In genomic region chr3:50242371-50242770, GRCh38 we compare ENCODE assay signal across 9 cellular contexts. TPM values are rescaled to one million over a fixed set of nuclear protein-coding genes. Genes with fewer than 3 reads are reported as not detected.
DNase-seq lines count a peak whose midpoint lies in the region; ATAC-seq and TF ChIP-seq lines count a peak whose summit lies in the region.
"Had no signal": no experiment of that assay in that cellular context is flagged by ENCODE, and none has a peak within 500 bp of the region (broad histone marks: within the 10 kb centered on the region; RNA-seq: fewer than 3 reads in every experiment).

No MANE protein-coding gene starts in this region.

- H3F3A ChIP-seq in Loucy (ENCODE audit: low read depth): peaks cover 3% of the 10 kb centered on the region; the same call in 1 of the 2 replicates

- H3K27me3 ChIP-seq in BLaER1: no peaks in the 10 kb centered on the region
- H3K27me3 ChIP-seq in Loucy (ENCODE audit: insufficient read depth, low read length, poor library complexity, severe bottlenecking): no peaks in the 10 kb centered on the region

- peaks cover 93% of the 10 kb centered on the region for H3K4me1 ChIP-seq in BLaER1
- peaks cover 62% of the 10 kb centered on the region for H3K4me1 ChIP-seq in Loucy (ENCODE audit: insufficient read depth, low read length, poor library complexity, severe bottlenecking)

- no peak overlapping the region for H2AFZ ChIP-seq in Loucy (ENCODE audit: low read length)

- peak overlapping the region; percentile 97 for H3K27ac Mint-ChIP-seq in dendritic cell treated with granulocyte-macrophage colony-stimulating factor and Interleukin-4, amounts not matched to agents 40 ng/mL and 50 ng/mL, for 4 days
- H3K27ac Mint-ChIP-seq in neural crest cell (ENCODE audit: unreplicated experiment): peak overlapping the region; percentile 71

- H3K4me2 ChIP-seq in BLaER1 (peak overlapping the region; percentile 93), Loucy (ENCODE audit: low read depth, low read length, poor library complexity, severe bottlenecking) (peak overlapping the region; percentile 99)

- no peaks in the 10 kb centered on the region for H3K9me3 Mint-ChIP-seq in dendritic cell treated with granulocyte-macrophage colony-stimulating factor and Interleukin-4, amounts not matched to agents 40 ng/mL and 50 ng/mL, for 4 days
- no peaks in the 10 kb centered on the region for H3K9me3 Mint-ChIP-seq in neural crest cell

- intact Hi-C loops in dendritic cell treated with granulocyte-macrophage colony-stimulating factor and Interleukin-4, amounts not matched to agents 40 ng/mL and 50 ng/mL, for 4 days (cut with micrococcal nuclease): no loop called here

- H3K4me1 Mint-ChIP-seq in dendritic cell treated with granulocyte-macrophage colony-stimulating factor and Interleukin-4, amounts not matched to agents 40 ng/mL and 50 ng/mL, for 4 days (ENCODE audit: low read depth): peaks cover 88% of the 10 kb centered on the region
- H3K4me1 Mint-ChIP-seq in neural crest cell: peaks cover 82% of the 10 kb centered on the region

- DNase-seq in neural crest cell (ENCODE audit: low read depth, low spot score) (no peak), OCI-M2 (lab: John Stamatoyannopoulos, UW; ENCODE audit: unreplicated experiment) (no peak)
- DNase-seq: EL had no signal

- ATAC-seq in HG02885 (IDR thresholded peaks at IDR 0.05; ENCODE audit: poor library complexity, unreplicated experiment): no peak
- no peak for ATAC-seq in GM21786 (IDR thresholded peaks at IDR 0.05; ENCODE audit: unreplicated experiment)
- no peak for ATAC-seq in GM21515 (IDR thresholded peaks at IDR 0.05; ENCODE audit: unreplicated experiment)

- H3K4me3 ChIP-seq in BLaER1 (peak overlapping the region; percentile 45; the same call in 1 of the 2 replicates), Loucy (ENCODE audit: low read length, poor library complexity, severe bottlenecking) (peak overlapping the region; percentile 51)

- H3K9ac ChIP-seq in BLaER1 (peak overlapping the region; percentile 74), Loucy (ENCODE audit: low read depth, low read length, poor library complexity, severe bottlenecking) (peak overlapping the region; percentile 56)

- H3K9me3 ChIP-seq in BLaER1 (no peaks in the 10 kb centered on the region), Loucy (ENCODE audit: insufficient read depth, low read depth, low read length) (no peaks in the 10 kb centered on the region)

- peaks cover 92% of the 10 kb centered on the region for H3K36me3 Mint-ChIP-seq in dendritic cell treated with granulocyte-macrophage colony-stimulating factor and Interleukin-4, amounts not matched to agents 40 ng/mL and 50 ng/mL, for 4 days (ENCODE audit: low read depth)
- H3K36me3 Mint-ChIP-seq in neural crest cell (ENCODE audit: low read depth): no peaks in the 10 kb centered on the region

- peaks cover 84% of the 10 kb centered on the region for H4K20me1 ChIP-seq in BLaER1
- peaks cover 90% of the 10 kb centered on the region for H4K20me1 ChIP-seq in Loucy (ENCODE audit: insufficient read depth, low read length, poor library complexity, severe bottlenecking)

- peak overlapping the region; percentile 92 for H3K27ac ChIP-seq in BLaER1

- peak overlapping the region; percentile 80 for H3K4me3 Mint-ChIP-seq in dendritic cell treated with granulocyte-macrophage colony-stimulating factor and Interleukin-4, amounts not matched to agents 40 ng/mL and 50 ng/mL, for 4 days
- H3K4me3 Mint-ChIP-seq in neural crest cell: peak overlapping the region; percentile 68

- H3K36me3 ChIP-seq in BLaER1 (peaks cover 36% of the 10 kb centered on the region), Loucy (ENCODE audit: insufficient read depth, low read length) (peaks cover 12% of the 10 kb centered on the region; the same call in 1 of the 2 replicates)

- peaks cover 96% of the 10 kb centered on the region for H3K79me2 ChIP-seq in Loucy (ENCODE audit: insufficient read depth, low read length)

- no peaks in the 10 kb centered on the region for H3K9me2 ChIP-seq in Loucy (replicated peaks; ENCODE audit: low read depth, low read length)

- no peak for TF ChIP-seq CTCF in Loucy (conservative IDR thresholded peaks at IDR 0.05; ENCODE audit: low read length)
- no peak for TF ChIP-seq CTCF in neural crest cell (conservative IDR thresholded peaks at IDR 0.05)

- H3K27me3 Mint-ChIP-seq in dendritic cell treated with granulocyte-macrophage colony-stimulating factor and Interleukin-4, amounts not matched to agents 40 ng/mL and 50 ng/mL, for 4 days: no peaks in the 10 kb centered on the region
- no peaks in the 10 kb centered on the region for H3K27me3 Mint-ChIP-seq in neural crest cell (ENCODE audit: low read depth)

RNA-seq across cellular contexts. Expression of gene GNAI2, which starts 6.4 kb away (rescaled TPM):
- 176 and 190 TPM in 2 replicates for total RNA-seq in neural crest cell

RNA-seq across cellular contexts. Expression of gene SEMA3B, which starts 26.6 kb away (rescaled TPM):
- 2.3 and 2.9 TPM in 2 replicates for total RNA-seq in neural crest cell

RNA-seq across cellular contexts. Expression of gene LSMEM2, which starts 36.5 kb away (rescaled TPM):
- total RNA-seq in neural crest cell: not detected in 2 replicates

RNA-seq across cellular contexts. Expression of gene SLC38A3, which starts 37.3 kb away (rescaled TPM):
- total RNA-seq in neural crest cell: 1.8 and 2.7 TPM in 2 replicates

RNA-seq across cellular contexts. Expression of gene IFRD2, which starts 49.9 kb away (rescaled TPM):
- 69.2 and 77.1 TPM in 2 replicates for total RNA-seq in neural crest cell
